1 cellular context compared by ENCODE assay signal in the genomic region with DNA sequence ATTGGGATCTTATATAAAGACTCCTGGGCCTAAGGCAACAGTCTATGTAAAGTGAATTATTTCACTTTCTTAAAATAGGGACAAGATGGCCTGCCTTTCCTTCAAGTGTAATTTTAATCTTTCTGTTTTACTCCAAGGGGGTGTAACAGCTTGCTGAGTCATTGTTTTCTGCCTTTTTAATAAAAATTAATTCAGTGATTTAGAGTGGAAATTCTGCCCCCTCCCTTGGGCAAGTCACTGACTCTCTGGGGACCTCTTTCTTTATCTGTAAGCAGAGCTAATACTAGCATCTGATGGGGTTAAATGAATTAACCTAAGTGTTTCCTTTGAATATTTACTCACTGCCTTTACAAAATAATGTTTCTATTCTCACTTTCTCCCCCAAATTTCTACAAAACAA.
TF ChIP-seq lines count a peak whose summit lies in the region.

No MANE protein-coding gene starts in this region.

TF ChIP-seq in WTC11, 78 proteins besides CTCF, POLR2A, EP300 and RAD21 (continued from another document):
- TF ChIP-seq, protein P1, sequence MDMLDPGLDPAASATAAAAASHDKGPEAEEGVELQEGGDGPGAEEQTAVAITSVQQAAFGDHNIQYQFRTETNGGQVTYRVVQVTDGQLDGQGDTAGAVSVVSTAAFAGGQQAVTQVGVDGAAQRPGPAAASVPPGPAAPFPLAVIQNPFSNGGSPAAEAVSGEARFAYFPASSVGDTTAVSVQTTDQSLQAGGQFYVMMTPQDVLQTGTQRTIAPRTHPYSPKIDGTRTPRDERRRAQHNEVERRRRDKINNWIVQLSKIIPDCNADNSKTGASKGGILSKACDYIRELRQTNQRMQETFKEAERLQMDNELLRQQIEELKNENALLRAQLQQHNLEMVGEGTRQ (CRISPR knock-in tag; IDR thresholded peaks at IDR 0.05): no peak
- no peak for TF ChIP-seq JAZF1 (CRISPR knock-in tag; IDR thresholded peaks at IDR 0.05)
- no peak for TF ChIP-seq KAT7 (CRISPR knock-in tag; IDR thresholded peaks at IDR 0.05; ENCODE audit: borderline replicate concordance)
- no peak for TF ChIP-seq NR2C2 (CRISPR knock-in tag; IDR thresholded peaks at IDR 0.05)
- no peak for TF ChIP-seq OVOL2 (CRISPR knock-in tag; IDR thresholded peaks at IDR 0.05; ENCODE audit: borderline replicate concordance)
- TF ChIP-seq ZNF396 (CRISPR knock-in tag; IDR thresholded peaks at IDR 0.05; ENCODE audit: borderline replicate concordance): no peak
- TF ChIP-seq ZNF416 (CRISPR knock-in tag; IDR thresholded peaks at IDR 0.05): no peak
- no peak for TF ChIP-seq SP1 (CRISPR knock-in tag; conservative IDR thresholded peaks at IDR 0.05)
- TF ChIP-seq, protein P2, sequence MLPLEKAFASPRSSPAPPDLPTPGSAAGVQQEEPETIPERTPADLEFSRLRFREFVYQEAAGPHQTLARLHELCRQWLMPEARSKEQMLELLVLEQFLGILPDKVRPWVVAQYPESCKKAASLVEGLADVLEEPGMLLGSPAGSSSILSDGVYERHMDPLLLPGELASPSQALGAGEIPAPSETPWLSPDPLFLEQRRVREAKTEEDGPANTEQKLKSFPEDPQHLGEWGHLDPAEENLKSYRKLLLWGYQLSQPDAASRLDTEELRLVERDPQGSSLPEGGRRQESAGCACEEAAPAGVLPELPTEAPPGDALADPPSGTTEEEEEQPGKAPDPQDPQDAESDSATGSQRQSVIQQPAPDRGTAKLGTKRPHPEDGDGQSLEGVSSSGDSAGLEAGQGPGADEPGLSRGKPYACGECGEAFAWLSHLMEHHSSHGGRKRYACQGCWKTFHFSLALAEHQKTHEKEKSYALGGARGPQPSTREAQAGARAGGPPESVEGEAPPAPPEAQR (CRISPR knock-in tag; IDR thresholded peaks at IDR 0.05): no peak
- TF ChIP-seq, protein P3, sequence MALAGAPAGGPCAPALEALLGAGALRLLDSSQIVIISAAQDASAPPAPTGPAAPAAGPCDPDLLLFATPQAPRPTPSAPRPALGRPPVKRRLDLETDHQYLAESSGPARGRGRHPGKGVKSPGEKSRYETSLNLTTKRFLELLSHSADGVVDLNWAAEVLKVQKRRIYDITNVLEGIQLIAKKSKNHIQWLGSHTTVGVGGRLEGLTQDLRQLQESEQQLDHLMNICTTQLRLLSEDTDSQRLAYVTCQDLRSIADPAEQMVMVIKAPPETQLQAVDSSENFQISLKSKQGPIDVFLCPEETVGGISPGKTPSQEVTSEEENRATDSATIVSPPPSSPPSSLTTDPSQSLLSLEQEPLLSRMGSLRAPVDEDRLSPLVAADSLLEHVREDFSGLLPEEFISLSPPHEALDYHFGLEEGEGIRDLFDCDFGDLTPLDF (CRISPR knock-in tag; IDR thresholded peaks at IDR 0.05): no peak
- TF ChIP-seq, protein P4, sequence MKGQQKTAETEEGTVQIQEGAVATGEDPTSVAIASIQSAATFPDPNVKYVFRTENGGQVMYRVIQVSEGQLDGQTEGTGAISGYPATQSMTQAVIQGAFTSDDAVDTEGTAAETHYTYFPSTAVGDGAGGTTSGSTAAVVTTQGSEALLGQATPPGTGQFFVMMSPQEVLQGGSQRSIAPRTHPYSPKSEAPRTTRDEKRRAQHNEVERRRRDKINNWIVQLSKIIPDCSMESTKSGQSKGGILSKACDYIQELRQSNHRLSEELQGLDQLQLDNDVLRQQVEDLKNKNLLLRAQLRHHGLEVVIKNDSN (CRISPR knock-in tag; IDR thresholded peaks at IDR 0.05): no peak
- no peak for TF ChIP-seq RORB (CRISPR knock-in tag; IDR thresholded peaks at IDR 0.05)
- TF ChIP-seq, protein P5, sequence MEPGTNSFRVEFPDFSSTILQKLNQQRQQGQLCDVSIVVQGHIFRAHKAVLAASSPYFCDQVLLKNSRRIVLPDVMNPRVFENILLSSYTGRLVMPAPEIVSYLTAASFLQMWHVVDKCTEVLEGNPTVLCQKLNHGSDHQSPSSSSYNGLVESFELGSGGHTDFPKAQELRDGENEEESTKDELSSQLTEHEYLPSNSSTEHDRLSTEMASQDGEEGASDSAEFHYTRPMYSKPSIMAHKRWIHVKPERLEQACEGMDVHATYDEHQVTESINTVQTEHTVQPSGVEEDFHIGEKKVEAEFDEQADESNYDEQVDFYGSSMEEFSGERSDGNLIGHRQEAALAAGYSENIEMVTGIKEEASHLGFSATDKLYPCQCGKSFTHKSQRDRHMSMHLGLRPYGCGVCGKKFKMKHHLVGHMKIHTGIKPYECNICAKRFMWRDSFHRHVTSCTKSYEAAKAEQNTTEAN (CRISPR knock-in tag; IDR thresholded peaks at IDR 0.05): no peak
